Comparison of ENCODE assay signal across 2 cellular contexts in genomic region chr13:44224433-44225149, GRCh38.
TF ChIP-seq lines count a peak whose summit lies in the region.

No MANE protein-coding gene starts in this region.

TF ChIP-seq in liver, 16 proteins besides CTCF, POLR2A, EP300 and RAD21 (continued from another document):
- TF ChIP-seq REST (IDR thresholded peaks at IDR 0.05) (no peak), SP1 (IDR thresholded peaks at IDR 0.05) (peak; percentile 45), GABPA (IDR thresholded peaks at IDR 0.05 in 1 of 2, conservative IDR thresholded peaks at IDR 0.05 in 1 of 2) (no peak)
TF ChIP-seq in liver: peak in this region for 2.

TF ChIP-seq in HepG2, 621 proteins besides CTCF, POLR2A, EP300 and RAD21 (continued from another document):
- TF ChIP-seq, protein P1, sequence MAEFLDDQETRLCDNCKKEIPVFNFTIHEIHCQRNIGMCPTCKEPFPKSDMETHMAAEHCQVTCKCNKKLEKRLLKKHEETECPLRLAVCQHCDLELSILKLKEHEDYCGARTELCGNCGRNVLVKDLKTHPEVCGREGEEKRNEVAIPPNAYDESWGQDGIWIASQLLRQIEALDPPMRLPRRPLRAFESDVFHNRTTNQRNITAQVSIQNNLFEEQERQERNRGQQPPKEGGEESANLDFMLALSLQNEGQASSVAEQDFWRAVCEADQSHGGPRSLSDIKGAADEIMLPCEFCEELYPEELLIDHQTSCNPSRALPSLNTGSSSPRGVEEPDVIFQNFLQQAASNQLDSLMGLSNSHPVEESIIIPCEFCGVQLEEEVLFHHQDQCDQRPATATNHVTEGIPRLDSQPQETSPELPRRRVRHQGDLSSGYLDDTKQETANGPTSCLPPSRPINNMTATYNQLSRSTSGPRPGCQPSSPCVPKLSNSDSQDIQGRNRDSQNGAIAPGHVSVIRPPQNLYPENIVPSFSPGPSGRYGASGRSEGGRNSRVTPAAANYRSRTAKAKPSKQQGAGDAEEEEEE (CRISPR knock-in tag; IDR thresholded peaks at IDR 0.05; ENCODE audit: borderline replicate concordance) = no peak
- TF ChIP-seq MAFG (CRISPR knock-in tag; IDR thresholded peaks at IDR 0.05) (no peak), CCAR2 (optimal IDR thresholded peaks at IDR 0.05; ENCODE audit: low read depth, low read length) (no peak)
TF ChIP-seq in HepG2: peak in this region for 0.
